17 cellular contexts compared by ENCODE assay signal in the genomic region with DNA sequence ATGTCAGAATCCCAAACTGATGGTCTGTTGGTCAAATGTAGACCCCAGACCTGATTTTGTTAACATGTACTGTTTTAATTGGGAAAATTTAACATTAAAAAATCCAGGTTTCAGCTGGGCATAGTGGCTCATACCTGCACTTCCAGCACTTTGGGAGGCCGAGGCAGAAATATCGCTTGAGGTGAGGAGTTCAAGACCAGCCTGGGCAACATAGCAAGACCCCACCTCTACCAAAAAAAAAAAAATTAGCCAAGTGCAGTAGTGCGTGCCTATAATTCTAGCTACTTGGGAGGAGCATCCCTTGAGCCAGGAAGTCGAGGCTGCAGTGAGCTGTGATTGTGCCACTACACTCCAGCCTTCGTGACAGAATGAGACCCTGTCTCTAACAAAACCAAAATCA.
"Had no signal": no experiment of that assay in that cellular context is flagged by ENCODE, and none has a peak within 500 bp of the region (broad histone marks: within the 10 kb centered on the region; RNA-seq: fewer than 3 reads in every experiment).

No MANE protein-coding gene starts in this region.

- H3K9me3 ChIP-seq: lower lobe of right lung, vagina had no signal

- H3K27ac ChIP-seq: cardiac muscle cell, lower lobe of right lung, WERI-Rb-1 had no signal

- DNase-seq: activated CD4-positive, alpha-beta T cell treated with anti-CD3 and anti-CD28 coated beads for 36 hours; activated CD4-positive, alpha-beta T cell treated with anti-CD3 and anti-CD28 coated beads, Interleukin-2, amount 50 U/mL, for 48 hours; activated T-cell treated with anti-CD3 and anti-CD28 coated beads for 4 hours; effector memory CD8-positive, alpha-beta T cell; foreskin melanocyte; hypothalamus; islet precursor cell; lower lobe of right lung; stimulated activated CD4-positive, alpha-beta T cell treated with anti-CD3 and anti-CD28 coated beads, Interleukin-12 subunit alpha, Interleukin-12 subunit beta, amount 100 ng/mL, for 4 hours; stimulated activated CD4-positive, alpha-beta T cell treated with anti-CD3 and anti-CD28 coated beads, Interleukin-1b, Interleukin-23, amount 100 ng/mL, for 48 hours; stimulated activated CD8-positive, alpha-beta memory T cell treated with anti-CD3 and anti-CD28 coated beads, Interleukin-4, amount 100 ng/mL, for 48 hours; stimulated activated naive CD8-positive, alpha-beta T cell treated with anti-CD3 and anti-CD28 coated beads, Interleukin-15, Interleukin-2, amounts not matched to agents 100 U/mL and 50 U/mL, for 24 hours; substantia nigra; T-helper 2 cell; WERI-Rb-1 had no signal

- H3K36me3 ChIP-seq: cardiac muscle cell, lower lobe of right lung, vagina, WERI-Rb-1 had no signal

- H3K4me3 ChIP-seq: cardiac muscle cell, lower lobe of right lung, vagina had no signal

- H3K27me3 ChIP-seq: cardiac muscle cell, vagina had no signal
